In the genomic region with DNA sequence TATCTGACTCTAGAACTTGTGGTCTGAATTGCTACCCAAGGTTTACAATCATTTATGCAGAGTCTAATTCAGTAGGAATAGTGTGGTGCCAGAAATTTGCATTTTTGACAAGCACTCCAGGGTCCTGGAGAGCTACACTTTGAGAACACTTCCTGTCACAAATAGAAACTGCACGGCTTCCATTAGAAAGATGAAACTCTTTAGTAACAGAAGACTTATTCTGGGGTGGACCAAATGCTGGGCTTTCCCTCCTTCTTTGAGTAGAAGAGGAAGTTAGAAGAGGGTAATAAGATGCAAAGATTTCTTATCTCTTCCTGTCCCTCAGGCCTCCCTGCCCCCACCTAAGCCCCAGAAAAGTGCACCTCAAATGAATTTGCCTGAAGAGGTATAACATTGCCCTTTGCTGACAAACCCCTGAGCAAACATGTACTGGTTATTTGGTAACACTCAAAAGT, we compare ENCODE assay signal across 9 cellular contexts. TPM values are rescaled to one million over a fixed set of nuclear protein-coding genes. Genes with fewer than 3 reads are reported as not detected.
DNase-seq lines count a peak whose midpoint lies in the region; ATAC-seq and TF ChIP-seq lines count a peak whose summit lies in the region.
"Had no signal": no experiment of that assay in that cellular context is flagged by ENCODE, and none has a peak within 500 bp of the region (broad histone marks: within the 10 kb centered on the region; RNA-seq: fewer than 3 reads in every experiment).

No MANE protein-coding gene starts in this region.

- no peak overlapping the region for H3K4me3 ChIP-seq in effector memory CD4-positive, alpha-beta T cell (ENCODE audit: insufficient read depth, low read depth, low read length, poor library complexity, severe bottlenecking)
- H3K4me3 ChIP-seq in esophagus squamous epithelium: no peak overlapping the region

- peak overlapping the region; percentile 59 to 89 (median 85) for H3K27ac Mint-ChIP-seq in CD14-positive monocyte
- H3K27ac Mint-ChIP-seq in T-helper 17 cell: peak overlapping the region; percentile 16

- ATAC-seq in GM19324 (IDR thresholded peaks at IDR 0.05; ENCODE audit: low FRiP score, unreplicated experiment): peak; percentile 75
- ATAC-seq in HG03103 (IDR thresholded peaks at IDR 0.05; ENCODE audit: low read depth, unreplicated experiment): peak; percentile 88
- peak; percentile 86 for ATAC-seq in T-helper 17 cell

- H3K4me3 Mint-ChIP-seq in CD14-positive monocyte (peak overlapping the region; percentile 30 to 52), T-helper 17 cell (peak overlapping the region; percentile 28)

- H3K9me3 ChIP-seq in T-helper 17 cell (ENCODE audit: control insufficient read depth, low read length, poor library complexity, severe bottlenecking) (no peaks in the 10 kb centered on the region), esophagus squamous epithelium (no peaks in the 10 kb centered on the region)
- no peaks in the 10 kb centered on the region for H3K9me3 ChIP-seq in effector memory CD4-positive, alpha-beta T cell (ENCODE audit: control insufficient read depth, low read length)

- intact Hi-C loops in CD14-positive monocyte (cut with micrococcal nuclease) (no loop called here), esophagus squamous epithelium (cut with DNase I) (no loop called here)

- no peak for DNase-seq in CD14-positive monocyte (ENCODE audit: low spot score)
- DNase-seq in T-helper 17 cell: no peak
- no peak for DNase-seq in effector memory CD4-positive, alpha-beta T cell
- DNase-seq in esophagus squamous epithelium (lab: John Stamatoyannopoulos, UW): no peak
- DNase-seq in DMS79 treated with DMSO at 0.1 percent for 48 hours (lab: John Stamatoyannopoulos, UW): no peak
- DNase-seq in activated effector memory CD4-positive, alpha-beta T cell treated with Interleukin-2 at 50 U/mL for 16 hours: no peak
- DNase-seq: NK-92 treated with Interleukin-12 subunit alpha and Interleukin-12 subunit beta, amount 100 ng/mL, for 24 hours had no signal

- H3K9me3 Mint-ChIP-seq in CD14-positive monocyte: no peaks in the 10 kb centered on the region

- 63 to 80% methylated on average over 1 of the region's 1 CpG for WGBS in esophagus squamous epithelium, 2 donors

- no peak for TF ChIP-seq POLR2A in esophagus squamous epithelium (IDR thresholded peaks at IDR 0.05)

- peaks cover 11% of the 10 kb centered on the region for H3K4me1 ChIP-seq in effector memory CD4-positive, alpha-beta T cell (ENCODE audit: control insufficient read depth, insufficient read depth, low read length, poor library complexity, severe bottlenecking)
- H3K4me1 ChIP-seq in esophagus squamous epithelium: peaks cover 0 to 54% (median 16%) of the 10 kb centered on the region in 3 donors

- peaks cover 51 to 79% of the 10 kb centered on the region in 2 donors for H3K36me3 Mint-ChIP-seq in CD14-positive monocyte
- H3K36me3 Mint-ChIP-seq in T-helper 17 cell (ENCODE audit: low read depth): no peaks in the 10 kb centered on the region

- H3K27ac ChIP-seq in effector memory CD4-positive, alpha-beta T cell (ENCODE audit: insufficient read depth, low read length, poor library complexity, severe bottlenecking): no peak overlapping the region
- peak overlapping the region in 2 of 4 donors; percentile 0 to 44 for H3K27ac ChIP-seq in esophagus squamous epithelium

- no peaks in the 10 kb centered on the region for H3K27me3 Mint-ChIP-seq in CD14-positive monocyte (ENCODE audit: low read depth in 3 of 3)
- no peaks in the 10 kb centered on the region for H3K27me3 Mint-ChIP-seq in T-helper 17 cell

- H3K27me3 ChIP-seq in effector memory CD4-positive, alpha-beta T cell (replicated peaks; ENCODE audit: control insufficient read depth, insufficient read depth, low read length, poor library complexity, severe bottlenecking): no peaks in the 10 kb centered on the region
- no peaks in the 10 kb centered on the region for H3K27me3 ChIP-seq in esophagus squamous epithelium

- H3K36me3 ChIP-seq in effector memory CD4-positive, alpha-beta T cell (ENCODE audit: control insufficient read depth, insufficient read depth, low read length): peaks cover 25% of the 10 kb centered on the region
- peaks cover 0 to 46% (median 4%) of the 10 kb centered on the region in 3 donors for H3K36me3 ChIP-seq in esophagus squamous epithelium

- peaks cover 29% of the 10 kb centered on the region for H3K4me1 Mint-ChIP-seq in CD14-positive monocyte
- peaks cover 32% of the 10 kb centered on the region for H3K4me1 Mint-ChIP-seq in T-helper 17 cell

- TF ChIP-seq CTCF in CD14-positive monocyte (IDR thresholded peaks at IDR 0.05): no peak
- no peak for TF ChIP-seq CTCF in esophagus squamous epithelium (IDR thresholded peaks at IDR 0.05)

RNA-seq across cellular contexts. Expression of gene DGLUCY, which starts 28.4 kb away (rescaled TPM):
- polyA plus RNA-seq in CD14-positive monocyte: 10 to 100 TPM; 54.9 to 66.0 TPM
- total RNA-seq in T-helper 17 cell (10 to 100 TPM; 81.7 to 86.0 TPM), esophagus squamous epithelium (10 to 100 TPM; 32.6 to 51.3 (median 38.9) TPM)
